ENCODE assay signal across 8 cellular contexts in the genomic region with DNA sequence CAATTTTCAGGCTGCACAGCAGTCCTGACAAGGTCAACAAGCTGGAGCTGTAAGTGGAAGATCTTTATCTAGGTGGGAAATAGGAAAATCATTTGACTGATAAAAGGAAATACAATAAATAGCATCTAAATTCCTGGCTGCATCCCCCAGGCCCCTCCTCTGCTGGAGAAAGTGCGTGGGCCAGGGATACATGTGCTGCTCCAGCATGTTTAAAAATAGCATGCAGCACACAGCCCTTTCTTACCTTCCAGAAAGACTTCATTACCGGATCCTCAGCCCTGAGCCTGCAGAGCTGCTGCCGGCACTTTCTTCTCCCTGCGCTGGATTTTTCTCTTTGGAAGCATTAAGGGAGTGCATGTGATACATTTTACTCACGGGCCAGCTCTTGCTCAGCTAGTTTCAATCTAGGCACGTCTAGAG.
DNase-seq lines count a peak whose midpoint lies in the region; ATAC-seq and TF ChIP-seq lines count a peak whose summit lies in the region.

No MANE protein-coding gene starts in this region.

- CTCF ChIA-PET in mammary epithelial cell (lab: Charles Lee; ENCODE audit: low non-redundant PET) = interaction anchor here (1.9 kb wide), 1 partner anchor 46 kb away, joined by 9 read pairs; no protein-coding TSS in a partner anchor

- H3K9ac ChIP-seq in mammary epithelial cell (ENCODE audit: insufficient read depth, low read length) = no peak overlapping the region

- H3K4me1 ChIP-seq in breast epithelium (peaks cover 0 to 29% of the 10 kb centered on the region in 2 donors), mammary epithelial cell (ENCODE audit: insufficient read depth, low read length) (peaks cover 28% of the 10 kb centered on the region), vagina (peaks cover 59% of the 10 kb centered on the region)

- H3K4me2 ChIP-seq in mammary epithelial cell (ENCODE audit: insufficient read depth, low read depth, low read length) = no peak overlapping the region

- H3K9me3 ChIP-seq in breast epithelium (no peaks in the 10 kb centered on the region), mammary epithelial cell (replicated peaks; ENCODE audit: insufficient read depth, low read length) (no peaks in the 10 kb centered on the region), vagina (no peaks in the 10 kb centered on the region)

- H3K4me3 ChIP-seq in breast epithelium (peak overlapping the region in 2 of 3 donors; percentile 2 to 4), mammary epithelial cell (replicated peaks in 1 of 3; ENCODE audit: insufficient read depth in 1 of 3, low read depth in 2 of 3, low read length in 3 of 3) (no peak overlapping the region), vagina (peak overlapping the region in 1 of 2 donors; percentile 22)

- no peak for TF ChIP-seq CTCF in breast epithelium (IDR thresholded peaks at IDR 0.05)
- TF ChIP-seq CTCF in mammary epithelial cell (conservative IDR thresholded peaks at IDR 0.05 in 1 of 2, IDR thresholded peaks at IDR 0.05 in 1 of 2; ENCODE audit: extremely low read depth in 1 of 2, insufficient read depth in 1 of 2, low read depth in 1 of 2, low read length in 2 of 2) = no peak
- no peak for TF ChIP-seq CTCF in vagina (IDR thresholded peaks at IDR 0.05)

- TF ChIP-seq POLR2A in breast epithelium (IDR thresholded peaks at IDR 0.05) (no peak), vagina (IDR thresholded peaks at IDR 0.05) (no peak)

- H3K36me3 ChIP-seq in breast epithelium = no peaks in the 10 kb centered on the region
- H3K36me3 ChIP-seq in mammary epithelial cell (ENCODE audit: insufficient read depth, low read length) = no peaks in the 10 kb centered on the region
- H3K36me3 ChIP-seq in vagina = no peaks in the 10 kb centered on the region

- peak; percentile 64 for ATAC-seq in Right ventricle myocardium superior (ENCODE audit: poor library complexity)
- ATAC-seq in HG02981 (IDR thresholded peaks at IDR 0.05; ENCODE audit: unreplicated experiment) = no peak
- no peak for ATAC-seq in HG03565 (IDR thresholded peaks at IDR 0.05; ENCODE audit: unreplicated experiment)

- intact Hi-C loops in breast epithelium (cut with DNase I; ENCODE audit: low total_unique reads) = no loop called here
- intact Hi-C loops in mammary epithelial cell (cut with micrococcal nuclease) = loop anchor here (1.0 to 10.0 kb wide), 6 partner anchors 45 to 593 kb away; partner anchors contain the start of gene SCAPER
- intact Hi-C loops in Right ventricle myocardium superior (cut with DNase I) = loop anchor here (2.0 to 5.0 kb wide), 2 partner anchors 76 to 311 kb away; partner anchors contain the start of genes HMG20A and PEAK1
- intact Hi-C loops in vagina (cut with DNase I) = loop anchor here (2.0 to 10.0 kb wide), 2 partner anchors 19 to 373 kb away; no protein-coding TSS in a partner anchor

- H3K79me2 ChIP-seq in mammary epithelial cell (ENCODE audit: insufficient read depth, low read length) = no peaks in the 10 kb centered on the region

- H3K27me3 ChIP-seq in breast epithelium (no peaks in the 10 kb centered on the region), mammary epithelial cell (ENCODE audit: insufficient read depth, low read length) (no peaks in the 10 kb centered on the region), vagina (no peaks in the 10 kb centered on the region)

- no peaks in the 10 kb centered on the region for H4K20me1 ChIP-seq in mammary epithelial cell (ENCODE audit: insufficient read depth, low read length)

- DNase-seq in breast epithelium (ENCODE audit: low spot score in 2 of 2) (no peak), mammary epithelial cell (no peak), Right ventricle myocardium superior (no peak), occipital lobe (lab: John Stamatoyannopoulos, UW) (peak; percentile 60), vagina (ENCODE audit: extremely low spot score in 2 of 2) (no peak)
- DNase-seq in activated CD4-positive, alpha-beta T cell treated with anti-CD3 and anti-CD28 coated beads, Interleukin-2, amount 50 U/mL, for 1 hour = no peak

- dilution Hi-C loops in mammary epithelial cell (cut with HindIII; ENCODE audit: low sequenced_read_pairs) = no loop called here

- in situ Hi-C loops in mammary epithelial cell (cut with MboI; ENCODE audit: low sequenced_read_pairs in 2 of 2) = loop anchor here in 1 of 2 donors (10.0 kb wide), 1 partner anchor 313 kb away; no protein-coding TSS in a partner anchor

- H2AFZ ChIP-seq in mammary epithelial cell (ENCODE audit: low read depth, low read length) = no peak overlapping the region

- H3K27ac ChIP-seq in breast epithelium (peak overlapping the region; percentile 68 to 69), mammary epithelial cell (ENCODE audit: insufficient read depth, low read depth, low read length) (no peak overlapping the region), vagina (peak overlapping the region; percentile 79)

- no TSS peak for BruUV-seq in mammary epithelial cell (replicated peaks; lab: Mats Ljungman, UMichigan)

- 22% methylated on average over 6 of the region's 6 CpGs for WGBS in mammary epithelial cell (ENCODE audit: low coverage, missing lambda C conversion rate)

Comparison
In these comparisons a context has a peak if more than half of its experiments do, and no peak if none do; other contexts are left out.
1. H3K4me3 ChIP-seq: peak in breast epithelium (2 of 3); none in mammary epithelial cell (0 of 3).